Comparison of ENCODE assay signal across 1 cellular context in the genomic region with DNA sequence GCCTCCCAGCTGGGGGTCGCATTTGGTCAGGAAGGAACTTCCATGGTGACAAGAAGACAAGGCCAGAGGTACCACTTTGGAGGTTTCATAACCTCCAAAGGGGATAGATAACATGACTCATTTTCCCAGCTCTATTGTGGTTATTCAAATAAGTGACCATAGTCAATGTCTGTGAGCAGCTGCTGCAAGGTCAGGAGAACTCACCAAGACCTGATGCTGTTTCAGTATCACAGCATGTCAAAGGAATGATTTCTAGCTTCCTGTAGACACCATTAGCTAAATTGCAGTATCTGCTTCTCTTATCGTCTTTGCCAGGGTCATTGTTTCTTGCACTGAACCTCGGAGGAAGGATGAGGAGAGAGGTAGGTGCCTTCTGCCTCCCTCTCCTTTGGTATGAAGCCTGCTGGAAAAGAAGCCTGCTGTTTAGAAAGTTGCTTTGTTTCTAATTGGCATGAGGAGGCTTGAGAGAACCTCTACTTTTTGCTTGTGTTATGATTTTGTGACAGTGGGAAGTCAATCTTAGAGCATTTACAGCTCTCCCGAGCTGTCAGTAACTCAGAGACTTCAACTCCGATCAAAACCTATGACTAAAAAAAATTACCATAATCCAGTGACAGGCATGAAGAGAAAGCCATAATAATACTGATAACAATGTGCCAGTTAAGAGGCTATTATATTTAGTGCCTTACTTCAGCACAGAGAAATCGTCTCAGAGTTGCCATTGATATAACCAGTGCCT.
TF ChIP-seq lines count a peak whose summit lies in the region.

No MANE protein-coding gene starts in this region.

TF ChIP-seq in H1, 55 proteins besides CTCF, POLR2A, EP300 and RAD21 (continued from another document):
- TF ChIP-seq, protein P1, sequence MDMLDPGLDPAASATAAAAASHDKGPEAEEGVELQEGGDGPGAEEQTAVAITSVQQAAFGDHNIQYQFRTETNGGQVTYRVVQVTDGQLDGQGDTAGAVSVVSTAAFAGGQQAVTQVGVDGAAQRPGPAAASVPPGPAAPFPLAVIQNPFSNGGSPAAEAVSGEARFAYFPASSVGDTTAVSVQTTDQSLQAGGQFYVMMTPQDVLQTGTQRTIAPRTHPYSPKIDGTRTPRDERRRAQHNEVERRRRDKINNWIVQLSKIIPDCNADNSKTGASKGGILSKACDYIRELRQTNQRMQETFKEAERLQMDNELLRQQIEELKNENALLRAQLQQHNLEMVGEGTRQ (IDR thresholded peaks at IDR 0.05; ENCODE audit: low read length): no peak
- TF ChIP-seq POU5F1 (IDR thresholded peaks at IDR 0.05; ENCODE audit: low read depth, low read length) (no peak), YY1 (IDR thresholded peaks at IDR 0.05; ENCODE audit: low read depth, low read length) (no peak), CREB1 (IDR thresholded peaks at IDR 0.05) (no peak), CTBP2 (IDR thresholded peaks at IDR 0.05; ENCODE audit: borderline replicate concordance, insufficient read depth, insufficient read length, low read length) (no peak), ZNF274 (IDR thresholded peaks at IDR 0.05; ENCODE audit: borderline replicate concordance, extremely low read depth, low read length) (no peak), NRF1 (IDR thresholded peaks at IDR 0.05; ENCODE audit: low read depth, low read length) (no peak), SIX5 (IDR thresholded peaks at IDR 0.05; ENCODE audit: low read depth, low read length) (no peak), BACH1 (IDR thresholded peaks at IDR 0.05; ENCODE audit: low read length) (no peak), CHD2 (IDR thresholded peaks at IDR 0.05; ENCODE audit: low read length) (no peak)
